ENCODE assay signal across 15 cellular contexts in the genomic region with DNA sequence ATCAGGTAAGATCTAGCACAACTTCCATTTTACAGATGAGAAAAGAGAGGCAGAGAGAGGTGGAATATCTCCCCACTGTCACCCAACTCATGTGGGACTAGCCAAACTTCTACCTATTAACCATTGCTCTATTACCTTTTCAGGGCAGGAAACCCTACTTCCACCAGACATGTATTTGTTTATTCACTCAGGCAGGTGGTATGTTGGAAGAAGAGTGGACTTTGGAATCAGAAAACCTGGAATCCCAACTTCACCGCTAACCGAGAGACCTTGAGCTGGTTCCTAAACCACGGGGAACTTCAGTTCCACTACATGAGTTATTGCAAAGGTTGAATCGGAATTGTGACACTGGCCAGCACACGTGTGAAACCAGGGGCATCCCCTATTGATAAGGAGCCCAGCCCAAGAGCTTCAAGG.
"Had no signal": no experiment of that assay in that cellular context is flagged by ENCODE, and none has a peak within 500 bp of the region (broad histone marks: within the 10 kb centered on the region; RNA-seq: fewer than 3 reads in every experiment).

No MANE protein-coding gene starts in this region.

- ATAC-seq: natural killer cell treated with Interleukin-12 subunit alpha and Interleukin-12 subunit beta and Interleukin-15 and Interleukin-18, amount 100 ng/mL, for 72 hours had no signal

- H3K4me3 ChIP-seq: breast epithelium, stomach, thoracic aorta had no signal

- H3K4me3 Mint-ChIP-seq: endodermal cell; natural killer cell treated with Interleukin-12 subunit alpha and Interleukin-12 subunit beta and Interleukin-15 and Interleukin-18, amount 100 ng/mL, for 72 hours had no signal

- H3K4me1 ChIP-seq: breast epithelium had no signal

- H3K9me3 ChIP-seq: breast epithelium, stomach, thoracic aorta had no signal

- H3K27ac Mint-ChIP-seq: endodermal cell; natural killer cell treated with Interleukin-12 subunit alpha and Interleukin-12 subunit beta and Interleukin-15 and Interleukin-18, amount 100 ng/mL, for 72 hours had no signal

- H3K9me3 Mint-ChIP-seq: activated naive CD4-positive, alpha-beta T cell treated with anti-CD3 and anti-CD28 coated beads, Interleukin-2, amount 50 U/mL, for 72 hours; endodermal cell; natural killer cell treated with Interleukin-12 subunit alpha and Interleukin-12 subunit beta and Interleukin-15 and Interleukin-18, amount 100 ng/mL, for 72 hours had no signal

- H3K27ac ChIP-seq: breast epithelium, stomach, thoracic aorta, WERI-Rb-1 had no signal

- H3K27me3 ChIP-seq: breast epithelium, stomach had no signal

- H3K36me3 ChIP-seq: breast epithelium, stomach, thoracic aorta, WERI-Rb-1 had no signal

- DNase-seq: activated CD4-positive, alpha-beta T cell treated with anti-CD3 and anti-CD28 coated beads for 48 hours; activated effector memory CD4-positive, alpha-beta T cell treated with Interleukin-2 at 50 U/mL for 16 hours; activated T-cell treated with anti-CD3 and anti-CD28 coated beads for 4 hours; anterior cingulate cortex; endodermal cell; hypothalamus; stimulated activated CD4-positive, alpha-beta T cell treated with anti-CD3 and anti-CD28 coated beads, Interleukin-2, amount 100 ng/mL, for 48 hours; stimulated activated CD8-positive, alpha-beta memory T cell treated with anti-CD3 and anti-CD28 coated beads, Interleukin-4, amount 100 ng/mL, for 48 hours; stomach; T1000; WERI-Rb-1 had no signal

- H3K36me3 Mint-ChIP-seq: natural killer cell treated with Interleukin-12 subunit alpha and Interleukin-12 subunit beta and Interleukin-15 and Interleukin-18, amount 100 ng/mL, for 72 hours had no signal
